1 cellular context compared by ENCODE assay signal in the genomic region with DNA sequence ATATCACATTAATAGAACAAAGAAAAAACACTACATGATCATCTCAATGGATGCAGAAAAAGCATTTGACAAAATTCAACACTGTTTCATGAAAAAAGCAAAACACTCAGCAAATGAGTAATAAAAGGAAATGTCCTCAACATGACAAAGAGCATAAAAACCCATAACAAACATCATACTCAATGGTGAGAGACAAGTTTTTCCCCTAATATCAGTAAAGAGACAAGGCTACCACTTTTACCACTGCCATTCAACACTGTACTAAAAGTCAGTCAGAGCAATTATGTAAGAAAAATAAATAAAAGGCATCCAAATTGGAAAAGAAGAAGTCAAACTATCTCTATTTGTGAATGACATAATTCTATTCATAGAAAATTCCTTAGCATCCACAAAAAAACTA.
TF ChIP-seq lines count a peak whose summit lies in the region.

No MANE protein-coding gene starts in this region.

TF ChIP-seq in WTC11, 78 proteins besides CTCF, POLR2A, EP300 and RAD21 (continued from another document):
- TF ChIP-seq, protein P1, sequence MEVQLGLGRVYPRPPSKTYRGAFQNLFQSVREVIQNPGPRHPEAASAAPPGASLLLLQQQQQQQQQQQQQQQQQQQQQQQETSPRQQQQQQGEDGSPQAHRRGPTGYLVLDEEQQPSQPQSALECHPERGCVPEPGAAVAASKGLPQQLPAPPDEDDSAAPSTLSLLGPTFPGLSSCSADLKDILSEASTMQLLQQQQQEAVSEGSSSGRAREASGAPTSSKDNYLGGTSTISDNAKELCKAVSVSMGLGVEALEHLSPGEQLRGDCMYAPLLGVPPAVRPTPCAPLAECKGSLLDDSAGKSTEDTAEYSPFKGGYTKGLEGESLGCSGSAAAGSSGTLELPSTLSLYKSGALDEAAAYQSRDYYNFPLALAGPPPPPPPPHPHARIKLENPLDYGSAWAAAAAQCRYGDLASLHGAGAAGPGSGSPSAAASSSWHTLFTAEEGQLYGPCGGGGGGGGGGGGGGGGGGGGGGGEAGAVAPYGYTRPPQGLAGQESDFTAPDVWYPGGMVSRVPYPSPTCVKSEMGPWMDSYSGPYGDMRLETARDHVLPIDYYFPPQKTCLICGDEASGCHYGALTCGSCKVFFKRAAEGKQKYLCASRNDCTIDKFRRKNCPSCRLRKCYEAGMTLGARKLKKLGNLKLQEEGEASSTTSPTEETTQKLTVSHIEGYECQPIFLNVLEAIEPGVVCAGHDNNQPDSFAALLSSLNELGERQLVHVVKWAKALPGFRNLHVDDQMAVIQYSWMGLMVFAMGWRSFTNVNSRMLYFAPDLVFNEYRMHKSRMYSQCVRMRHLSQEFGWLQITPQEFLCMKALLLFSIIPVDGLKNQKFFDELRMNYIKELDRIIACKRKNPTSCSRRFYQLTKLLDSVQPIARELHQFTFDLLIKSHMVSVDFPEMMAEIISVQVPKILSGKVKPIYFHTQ (CRISPR knock-in tag; IDR thresholded peaks at IDR 0.05) = no peak
- TF ChIP-seq, protein P2, sequence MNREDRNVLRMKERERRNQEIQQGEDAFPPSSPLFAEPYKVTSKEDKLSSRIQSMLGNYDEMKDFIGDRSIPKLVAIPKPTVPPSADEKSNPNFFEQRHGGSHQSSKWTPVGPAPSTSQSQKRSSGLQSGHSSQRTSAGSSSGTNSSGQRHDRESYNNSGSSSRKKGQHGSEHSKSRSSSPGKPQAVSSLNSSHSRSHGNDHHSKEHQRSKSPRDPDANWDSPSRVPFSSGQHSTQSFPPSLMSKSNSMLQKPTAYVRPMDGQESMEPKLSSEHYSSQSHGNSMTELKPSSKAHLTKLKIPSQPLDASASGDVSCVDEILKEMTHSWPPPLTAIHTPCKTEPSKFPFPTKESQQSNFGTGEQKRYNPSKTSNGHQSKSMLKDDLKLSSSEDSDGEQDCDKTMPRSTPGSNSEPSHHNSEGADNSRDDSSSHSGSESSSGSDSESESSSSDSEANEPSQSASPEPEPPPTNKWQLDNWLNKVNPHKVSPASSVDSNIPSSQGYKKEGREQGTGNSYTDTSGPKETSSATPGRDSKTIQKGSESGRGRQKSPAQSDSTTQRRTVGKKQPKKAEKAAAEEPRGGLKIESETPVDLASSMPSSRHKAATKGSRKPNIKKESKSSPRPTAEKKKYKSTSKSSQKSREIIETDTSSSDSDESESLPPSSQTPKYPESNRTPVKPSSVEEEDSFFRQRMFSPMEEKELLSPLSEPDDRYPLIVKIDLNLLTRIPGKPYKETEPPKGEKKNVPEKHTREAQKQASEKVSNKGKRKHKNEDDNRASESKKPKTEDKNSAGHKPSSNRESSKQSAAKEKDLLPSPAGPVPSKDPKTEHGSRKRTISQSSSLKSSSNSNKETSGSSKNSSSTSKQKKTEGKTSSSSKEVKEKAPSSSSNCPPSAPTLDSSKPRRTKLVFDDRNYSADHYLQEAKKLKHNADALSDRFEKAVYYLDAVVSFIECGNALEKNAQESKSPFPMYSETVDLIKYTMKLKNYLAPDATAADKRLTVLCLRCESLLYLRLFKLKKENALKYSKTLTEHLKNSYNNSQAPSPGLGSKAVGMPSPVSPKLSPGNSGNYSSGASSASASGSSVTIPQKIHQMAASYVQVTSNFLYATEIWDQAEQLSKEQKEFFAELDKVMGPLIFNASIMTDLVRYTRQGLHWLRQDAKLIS (CRISPR knock-in tag; IDR thresholded peaks at IDR 0.05; ENCODE audit: borderline replicate concordance) = no peak
- TF ChIP-seq, protein P3, sequence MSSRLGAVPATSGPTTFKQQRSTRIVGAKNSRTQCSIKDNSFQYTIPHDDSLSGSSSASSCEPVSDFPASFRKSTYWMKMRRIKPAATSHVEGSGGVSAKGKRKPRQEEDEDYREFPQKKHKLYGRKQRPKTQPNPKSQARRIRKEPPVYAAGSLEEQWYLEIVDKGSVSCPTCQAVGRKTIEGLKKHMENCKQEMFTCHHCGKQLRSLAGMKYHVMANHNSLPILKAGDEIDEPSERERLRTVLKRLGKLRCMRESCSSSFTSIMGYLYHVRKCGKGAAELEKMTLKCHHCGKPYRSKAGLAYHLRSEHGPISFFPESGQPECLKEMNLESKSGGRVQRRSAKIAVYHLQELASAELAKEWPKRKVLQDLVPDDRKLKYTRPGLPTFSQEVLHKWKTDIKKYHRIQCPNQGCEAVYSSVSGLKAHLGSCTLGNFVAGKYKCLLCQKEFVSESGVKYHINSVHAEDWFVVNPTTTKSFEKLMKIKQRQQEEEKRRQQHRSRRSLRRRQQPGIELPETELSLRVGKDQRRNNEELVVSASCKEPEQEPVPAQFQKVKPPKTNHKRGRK (CRISPR knock-in tag; IDR thresholded peaks at IDR 0.05; ENCODE audit: borderline replicate concordance) = no peak
- TF ChIP-seq, protein P4, sequence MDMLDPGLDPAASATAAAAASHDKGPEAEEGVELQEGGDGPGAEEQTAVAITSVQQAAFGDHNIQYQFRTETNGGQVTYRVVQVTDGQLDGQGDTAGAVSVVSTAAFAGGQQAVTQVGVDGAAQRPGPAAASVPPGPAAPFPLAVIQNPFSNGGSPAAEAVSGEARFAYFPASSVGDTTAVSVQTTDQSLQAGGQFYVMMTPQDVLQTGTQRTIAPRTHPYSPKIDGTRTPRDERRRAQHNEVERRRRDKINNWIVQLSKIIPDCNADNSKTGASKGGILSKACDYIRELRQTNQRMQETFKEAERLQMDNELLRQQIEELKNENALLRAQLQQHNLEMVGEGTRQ (CRISPR knock-in tag; IDR thresholded peaks at IDR 0.05) = no peak
- TF ChIP-seq, protein P5, sequence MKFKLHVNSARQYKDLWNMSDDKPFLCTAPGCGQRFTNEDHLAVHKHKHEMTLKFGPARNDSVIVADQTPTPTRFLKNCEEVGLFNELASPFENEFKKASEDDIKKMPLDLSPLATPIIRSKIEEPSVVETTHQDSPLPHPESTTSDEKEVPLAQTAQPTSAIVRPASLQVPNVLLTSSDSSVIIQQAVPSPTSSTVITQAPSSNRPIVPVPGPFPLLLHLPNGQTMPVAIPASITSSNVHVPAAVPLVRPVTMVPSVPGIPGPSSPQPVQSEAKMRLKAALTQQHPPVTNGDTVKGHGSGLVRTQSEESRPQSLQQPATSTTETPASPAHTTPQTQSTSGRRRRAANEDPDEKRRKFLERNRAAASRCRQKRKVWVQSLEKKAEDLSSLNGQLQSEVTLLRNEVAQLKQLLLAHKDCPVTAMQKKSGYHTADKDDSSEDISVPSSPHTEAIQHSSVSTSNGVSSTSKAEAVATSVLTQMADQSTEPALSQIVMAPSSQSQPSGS (CRISPR knock-in tag; IDR thresholded peaks at IDR 0.05; ENCODE audit: borderline replicate concordance, low read depth) = no peak
- TF ChIP-seq TEAD4 (CRISPR knock-in tag; IDR thresholded peaks at IDR 0.05) = no peak
- TF ChIP-seq, protein P6, sequence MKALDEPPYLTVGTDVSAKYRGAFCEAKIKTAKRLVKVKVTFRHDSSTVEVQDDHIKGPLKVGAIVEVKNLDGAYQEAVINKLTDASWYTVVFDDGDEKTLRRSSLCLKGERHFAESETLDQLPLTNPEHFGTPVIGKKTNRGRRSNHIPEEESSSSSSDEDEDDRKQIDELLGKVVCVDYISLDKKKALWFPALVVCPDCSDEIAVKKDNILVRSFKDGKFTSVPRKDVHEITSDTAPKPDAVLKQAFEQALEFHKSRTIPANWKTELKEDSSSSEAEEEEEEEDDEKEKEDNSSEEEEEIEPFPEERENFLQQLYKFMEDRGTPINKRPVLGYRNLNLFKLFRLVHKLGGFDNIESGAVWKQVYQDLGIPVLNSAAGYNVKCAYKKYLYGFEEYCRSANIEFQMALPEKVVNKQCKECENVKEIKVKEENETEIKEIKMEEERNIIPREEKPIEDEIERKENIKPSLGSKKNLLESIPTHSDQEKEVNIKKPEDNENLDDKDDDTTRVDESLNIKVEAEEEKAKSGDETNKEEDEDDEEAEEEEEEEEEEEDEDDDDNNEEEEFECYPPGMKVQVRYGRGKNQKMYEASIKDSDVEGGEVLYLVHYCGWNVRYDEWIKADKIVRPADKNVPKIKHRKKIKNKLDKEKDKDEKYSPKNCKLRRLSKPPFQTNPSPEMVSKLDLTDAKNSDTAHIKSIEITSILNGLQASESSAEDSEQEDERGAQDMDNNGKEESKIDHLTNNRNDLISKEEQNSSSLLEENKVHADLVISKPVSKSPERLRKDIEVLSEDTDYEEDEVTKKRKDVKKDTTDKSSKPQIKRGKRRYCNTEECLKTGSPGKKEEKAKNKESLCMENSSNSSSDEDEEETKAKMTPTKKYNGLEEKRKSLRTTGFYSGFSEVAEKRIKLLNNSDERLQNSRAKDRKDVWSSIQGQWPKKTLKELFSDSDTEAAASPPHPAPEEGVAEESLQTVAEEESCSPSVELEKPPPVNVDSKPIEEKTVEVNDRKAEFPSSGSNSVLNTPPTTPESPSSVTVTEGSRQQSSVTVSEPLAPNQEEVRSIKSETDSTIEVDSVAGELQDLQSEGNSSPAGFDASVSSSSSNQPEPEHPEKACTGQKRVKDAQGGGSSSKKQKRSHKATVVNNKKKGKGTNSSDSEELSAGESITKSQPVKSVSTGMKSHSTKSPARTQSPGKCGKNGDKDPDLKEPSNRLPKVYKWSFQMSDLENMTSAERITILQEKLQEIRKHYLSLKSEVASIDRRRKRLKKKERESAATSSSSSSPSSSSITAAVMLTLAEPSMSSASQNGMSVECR (CRISPR knock-in tag; IDR thresholded peaks at IDR 0.05; ENCODE audit: borderline replicate concordance) = no peak
- TF ChIP-seq, protein P7, sequence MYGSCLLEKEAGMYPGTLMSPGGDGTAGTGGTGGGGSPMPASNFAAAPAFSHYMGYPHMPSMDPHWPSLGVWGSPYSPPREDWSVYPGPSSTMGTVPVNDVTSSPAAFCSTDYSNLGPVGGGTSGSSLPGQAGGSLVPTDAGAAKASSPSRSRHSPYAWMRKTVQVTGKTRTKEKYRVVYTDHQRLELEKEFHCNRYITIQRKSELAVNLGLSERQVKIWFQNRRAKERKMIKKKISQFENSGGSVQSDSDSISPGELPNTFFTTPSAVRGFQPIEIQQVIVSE (CRISPR knock-in tag; IDR thresholded peaks at IDR 0.05; ENCODE audit: borderline replicate concordance) = no peak
- no peak for TF ChIP-seq ATF1 (CRISPR knock-in tag; IDR thresholded peaks at IDR 0.05)
TF ChIP-seq in WTC11: peak in this region for 0.
